In genomic region chr2:119679526-119679837, GRCh38 we compare ENCODE assay signal across 1 cellular context.
TF ChIP-seq lines count a peak whose summit lies in the region.

No MANE protein-coding gene starts in this region.

TF ChIP-seq in HepG2, 621 proteins besides CTCF, POLR2A, EP300 and RAD21 (continued from another document and continues in another):
- TF ChIP-seq, protein P1, sequence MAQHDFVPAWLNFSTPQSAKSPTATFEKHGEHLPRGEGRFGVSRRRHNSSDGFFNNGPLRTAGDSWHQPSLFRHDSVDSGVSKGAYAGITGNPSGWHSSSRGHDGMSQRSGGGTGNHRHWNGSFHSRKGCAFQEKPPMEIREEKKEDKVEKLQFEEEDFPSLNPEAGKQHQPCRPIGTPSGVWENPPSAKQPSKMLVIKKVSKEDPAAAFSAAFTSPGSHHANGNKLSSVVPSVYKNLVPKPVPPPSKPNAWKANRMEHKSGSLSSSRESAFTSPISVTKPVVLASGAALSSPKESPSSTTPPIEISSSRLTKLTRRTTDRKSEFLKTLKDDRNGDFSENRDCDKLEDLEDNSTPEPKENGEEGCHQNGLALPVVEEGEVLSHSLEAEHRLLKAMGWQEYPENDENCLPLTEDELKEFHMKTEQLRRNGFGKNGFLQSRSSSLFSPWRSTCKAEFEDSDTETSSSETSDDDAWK (CRISPR knock-in tag; IDR thresholded peaks at IDR 0.05) = no peak
- no peak for TF ChIP-seq IKZF5 (CRISPR knock-in tag; IDR thresholded peaks at IDR 0.05)
- no peak for TF ChIP-seq ZNF142 (CRISPR knock-in tag; IDR thresholded peaks at IDR 0.05)
- TF ChIP-seq KMT2B (CRISPR knock-in tag; IDR thresholded peaks at IDR 0.05) = no peak
- no peak for TF ChIP-seq ETV6 (CRISPR knock-in tag; conservative IDR thresholded peaks at IDR 0.05)
- TF ChIP-seq HOXA7 (CRISPR knock-in tag; IDR thresholded peaks at IDR 0.05) = no peak
- TF ChIP-seq ZNF75D (CRISPR knock-in tag; IDR thresholded peaks at IDR 0.05; ENCODE audit: borderline replicate concordance) = 0 out of 2 replicates have a peak, but pooled peaks have one; percentile 21
- TF ChIP-seq, protein P2, sequence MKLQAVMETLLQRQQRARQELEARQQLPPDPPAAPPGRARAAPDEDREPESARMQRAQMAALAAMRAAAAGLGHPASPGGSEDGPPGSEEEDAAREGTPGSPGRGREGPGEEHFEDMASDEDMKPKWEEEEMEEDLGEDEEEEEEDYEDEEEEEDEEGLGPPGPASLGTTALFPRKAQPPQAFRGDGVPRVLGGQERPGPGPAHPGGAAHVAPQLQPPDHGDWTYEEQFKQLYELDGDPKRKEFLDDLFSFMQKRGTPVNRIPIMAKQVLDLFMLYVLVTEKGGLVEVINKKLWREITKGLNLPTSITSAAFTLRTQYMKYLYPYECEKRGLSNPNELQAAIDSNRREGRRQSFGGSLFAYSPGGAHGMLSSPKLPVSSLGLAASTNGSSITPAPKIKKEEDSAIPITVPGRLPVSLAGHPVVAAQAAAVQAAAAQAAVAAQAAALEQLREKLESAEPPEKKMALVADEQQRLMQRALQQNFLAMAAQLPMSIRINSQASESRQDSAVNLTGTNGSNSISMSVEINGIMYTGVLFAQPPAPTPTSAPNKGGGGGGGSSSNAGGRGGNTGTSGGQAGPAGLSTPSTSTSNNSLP (IDR thresholded peaks at IDR 0.05; ENCODE audit: low read depth, low read length) = no peak
- no peak for TF ChIP-seq KDM6A (CRISPR knock-in tag; IDR thresholded peaks at IDR 0.05; ENCODE audit: low read depth)
- no peak for TF ChIP-seq ZNF44 (CRISPR knock-in tag; IDR thresholded peaks at IDR 0.05)
- TF ChIP-seq MTA3 (CRISPR knock-in tag; IDR thresholded peaks at IDR 0.05) = no peak
- TF ChIP-seq CREM (IDR thresholded peaks at IDR 0.05) = no peak; the same call in 1 of the 2 replicates
- no peak for TF ChIP-seq CREM (CRISPR knock-in tag; IDR thresholded peaks at IDR 0.05)
- TF ChIP-seq IRX3 (CRISPR knock-in tag; IDR thresholded peaks at IDR 0.05; ENCODE audit: borderline replicate concordance, low read depth) = no peak
- no peak for TF ChIP-seq ZBED4 (CRISPR knock-in tag; IDR thresholded peaks at IDR 0.05; ENCODE audit: borderline replicate concordance)
- TF ChIP-seq NFIC (IDR thresholded peaks at IDR 0.05; ENCODE audit: low read length) = peak; percentile 59; the same call in 1 of the 2 replicates
- TF ChIP-seq PAWR (CRISPR knock-in tag; IDR thresholded peaks at IDR 0.05; ENCODE audit: borderline replicate concordance) = no peak
- TF ChIP-seq NFYC (CRISPR knock-in tag; IDR thresholded peaks at IDR 0.05) = no peak
- TF ChIP-seq ZNF337 (CRISPR knock-in tag; IDR thresholded peaks at IDR 0.05; ENCODE audit: borderline replicate concordance, low read depth) = no peak
- TF ChIP-seq, protein P3, sequence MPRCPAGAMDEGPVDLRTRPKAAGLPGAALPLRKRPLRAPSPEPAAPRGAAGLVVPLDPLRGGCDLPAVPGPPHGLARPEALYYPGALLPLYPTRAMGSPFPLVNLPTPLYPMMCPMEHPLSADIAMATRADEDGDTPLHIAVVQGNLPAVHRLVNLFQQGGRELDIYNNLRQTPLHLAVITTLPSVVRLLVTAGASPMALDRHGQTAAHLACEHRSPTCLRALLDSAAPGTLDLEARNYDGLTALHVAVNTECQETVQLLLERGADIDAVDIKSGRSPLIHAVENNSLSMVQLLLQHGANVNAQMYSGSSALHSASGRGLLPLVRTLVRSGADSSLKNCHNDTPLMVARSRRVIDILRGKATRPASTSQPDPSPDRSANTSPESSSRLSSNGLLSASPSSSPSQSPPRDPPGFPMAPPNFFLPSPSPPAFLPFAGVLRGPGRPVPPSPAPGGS (CRISPR knock-in tag; IDR thresholded peaks at IDR 0.05) = peak; percentile 59; the same call in 1 of the 2 replicates
- TF ChIP-seq NR2C2 (CRISPR knock-in tag; IDR thresholded peaks at IDR 0.05; ENCODE audit: borderline replicate concordance) = peak; percentile 8; the same call in 1 of the 2 replicates
- TF ChIP-seq CBX5 (CRISPR knock-in tag; IDR thresholded peaks at IDR 0.05; ENCODE audit: borderline replicate concordance) = no peak
- no peak for TF ChIP-seq FOXC1 (CRISPR knock-in tag; IDR thresholded peaks at IDR 0.05; ENCODE audit: borderline replicate concordance)
- TF ChIP-seq, protein P4, sequence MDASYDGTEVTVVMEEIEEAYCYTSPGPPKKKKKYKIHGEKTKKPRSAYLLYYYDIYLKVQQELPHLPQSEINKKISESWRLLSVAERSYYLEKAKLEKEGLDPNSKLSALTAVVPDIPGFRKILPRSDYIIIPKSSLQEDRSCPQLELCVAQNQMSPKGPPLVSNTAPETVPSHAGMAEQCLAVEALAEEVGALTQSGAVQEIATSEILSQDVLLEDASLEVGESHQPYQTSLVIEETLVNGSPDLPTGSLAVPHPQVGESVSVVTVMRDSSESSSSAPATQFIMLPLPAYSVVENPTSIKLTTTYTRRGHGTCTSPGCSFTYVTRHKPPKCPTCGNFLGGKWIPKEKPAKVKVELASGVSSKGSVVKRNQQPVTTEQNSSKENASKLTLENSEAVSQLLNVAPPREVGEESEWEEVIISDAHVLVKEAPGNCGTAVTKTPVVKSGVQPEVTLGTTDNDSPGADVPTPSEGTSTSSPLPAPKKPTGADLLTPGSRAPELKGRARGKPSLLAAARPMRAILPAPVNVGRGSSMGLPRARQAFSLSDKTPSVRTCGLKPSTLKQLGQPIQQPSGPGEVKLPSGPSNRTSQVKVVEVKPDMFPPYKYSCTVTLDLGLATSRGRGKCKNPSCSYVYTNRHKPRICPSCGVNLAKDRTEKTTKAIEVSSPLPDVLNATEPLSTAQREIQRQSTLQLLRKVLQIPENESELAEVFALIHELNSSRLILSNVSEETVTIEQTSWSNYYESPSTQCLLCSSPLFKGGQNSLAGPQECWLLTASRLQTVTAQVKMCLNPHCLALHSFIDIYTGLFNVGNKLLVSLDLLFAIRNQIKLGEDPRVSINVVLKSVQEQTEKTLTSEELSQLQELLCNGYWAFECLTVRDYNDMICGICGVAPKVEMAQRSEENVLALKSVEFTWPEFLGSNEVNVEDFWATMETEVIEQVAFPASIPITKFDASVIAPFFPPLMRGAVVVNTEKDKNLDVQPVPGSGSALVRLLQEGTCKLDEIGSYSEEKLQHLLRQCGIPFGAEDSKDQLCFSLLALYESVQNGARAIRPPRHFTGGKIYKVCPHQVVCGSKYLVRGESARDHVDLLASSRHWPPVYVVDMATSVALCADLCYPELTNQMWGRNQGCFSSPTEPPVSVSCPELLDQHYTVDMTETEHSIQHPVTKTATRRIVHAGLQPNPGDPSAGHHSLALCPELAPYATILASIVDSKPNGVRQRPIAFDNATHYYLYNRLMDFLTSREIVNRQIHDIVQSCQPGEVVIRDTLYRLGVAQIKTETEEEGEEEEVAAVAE (CRISPR knock-in tag; IDR thresholded peaks at IDR 0.05; ENCODE audit: borderline replicate concordance) = no peak
- TF ChIP-seq GATA4 (IDR thresholded peaks at IDR 0.05; ENCODE audit: borderline replicate concordance, low read depth) = no peak
- no peak for TF ChIP-seq MBNL3 (CRISPR knock-in tag; conservative IDR thresholded peaks at IDR 0.05)
- TF ChIP-seq ZNF138 (CRISPR knock-in tag; IDR thresholded peaks at IDR 0.05; ENCODE audit: low read depth) = no peak
- TF ChIP-seq GFI1 (CRISPR knock-in tag; IDR thresholded peaks at IDR 0.05; ENCODE audit: borderline replicate concordance) = peak; percentile 58; the same call in 1 of the 2 replicates
- TF ChIP-seq, protein P5, sequence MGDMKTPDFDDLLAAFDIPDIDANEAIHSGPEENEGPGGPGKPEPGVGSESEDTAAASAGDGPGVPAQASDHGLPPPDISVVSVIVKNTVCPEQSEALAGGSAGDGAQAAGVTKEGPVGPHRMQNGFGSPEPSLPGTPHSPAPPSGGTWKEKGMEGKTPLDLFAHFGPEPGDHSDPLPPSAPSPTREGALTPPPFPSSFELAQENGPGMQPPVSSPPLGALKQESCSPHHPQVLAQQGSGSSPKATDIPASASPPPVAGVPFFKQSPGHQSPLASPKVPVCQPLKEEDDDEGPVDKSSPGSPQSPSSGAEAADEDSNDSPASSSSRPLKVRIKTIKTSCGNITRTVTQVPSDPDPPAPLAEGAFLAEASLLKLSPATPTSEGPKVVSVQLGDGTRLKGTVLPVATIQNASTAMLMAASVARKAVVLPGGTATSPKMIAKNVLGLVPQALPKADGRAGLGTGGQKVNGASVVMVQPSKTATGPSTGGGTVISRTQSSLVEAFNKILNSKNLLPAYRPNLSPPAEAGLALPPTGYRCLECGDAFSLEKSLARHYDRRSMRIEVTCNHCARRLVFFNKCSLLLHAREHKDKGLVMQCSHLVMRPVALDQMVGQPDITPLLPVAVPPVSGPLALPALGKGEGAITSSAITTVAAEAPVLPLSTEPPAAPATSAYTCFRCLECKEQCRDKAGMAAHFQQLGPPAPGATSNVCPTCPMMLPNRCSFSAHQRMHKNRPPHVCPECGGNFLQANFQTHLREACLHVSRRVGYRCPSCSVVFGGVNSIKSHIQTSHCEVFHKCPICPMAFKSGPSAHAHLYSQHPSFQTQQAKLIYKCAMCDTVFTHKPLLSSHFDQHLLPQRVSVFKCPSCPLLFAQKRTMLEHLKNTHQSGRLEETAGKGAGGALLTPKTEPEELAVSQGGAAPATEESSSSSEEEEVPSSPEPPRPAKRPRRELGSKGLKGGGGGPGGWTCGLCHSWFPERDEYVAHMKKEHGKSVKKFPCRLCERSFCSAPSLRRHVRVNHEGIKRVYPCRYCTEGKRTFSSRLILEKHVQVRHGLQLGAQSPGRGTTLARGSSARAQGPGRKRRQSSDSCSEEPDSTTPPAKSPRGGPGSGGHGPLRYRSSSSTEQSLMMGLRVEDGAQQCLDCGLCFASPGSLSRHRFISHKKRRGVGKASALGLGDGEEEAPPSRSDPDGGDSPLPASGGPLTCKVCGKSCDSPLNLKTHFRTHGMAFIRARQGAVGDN (CRISPR knock-in tag; IDR thresholded peaks at IDR 0.05) = no peak
- TF ChIP-seq ZBTB20 (CRISPR knock-in tag; IDR thresholded peaks at IDR 0.05; ENCODE audit: borderline replicate concordance, low read depth) = no peak
- no peak for TF ChIP-seq BORCS8-MEF2B (CRISPR knock-in tag; IDR thresholded peaks at IDR 0.05)
- no peak for TF ChIP-seq PCBP1 (IDR thresholded peaks at IDR 0.05; ENCODE audit: borderline replicate concordance, low read depth, low read length)
- no peak for TF ChIP-seq NR1H2 (CRISPR knock-in tag; IDR thresholded peaks at IDR 0.05; ENCODE audit: borderline replicate concordance, low read depth)
- TF ChIP-seq FOXM1 (CRISPR knock-in tag; IDR thresholded peaks at IDR 0.05) = no peak
